In genomic region chr7:101813414-101814019, GRCh38 we compare ENCODE assay signal across 8 cellular contexts. TPM values are rescaled to one million over a fixed set of nuclear protein-coding genes. Genes with fewer than 3 reads are reported as not detected.
A peak's percentile ranks its signal among the peaks of the same experiment; 100 is the strongest.
DNase-seq lines count a peak whose midpoint lies in the region; ATAC-seq and TF ChIP-seq lines count a peak whose summit lies in the region.

No MANE protein-coding gene starts in this region.

- H3K27me3 ChIP-seq in GM23338 (ENCODE audit: insufficient read depth) (peaks cover 18% of the 10 kb centered on the region), Peyer's patch (no peaks in the 10 kb centered on the region), skeletal muscle satellite cell (ENCODE audit: control insufficient read depth, insufficient read depth, low read length) (peaks cover 14% of the 10 kb centered on the region)

- H3K4me3 ChIP-seq in GM23338 = peak overlapping the region; percentile 37
- peak overlapping the region; percentile 68 to 87 (median 71) for H3K4me3 ChIP-seq in Peyer's patch
- peak overlapping the region; percentile 77 for H3K4me3 ChIP-seq in epithelial cell of proximal tubule (ENCODE audit: low read depth, low read length)
- H3K4me3 ChIP-seq in skeletal muscle satellite cell (ENCODE audit: low read length) = no peak overlapping the region

- peaks cover 5% of the 10 kb centered on the region for H4K20me1 ChIP-seq in GM23338 (replicated peaks; ENCODE audit: insufficient read depth)

- H3K36me3 Mint-ChIP-seq in GM23338 (ENCODE audit: low read depth) = no peaks in the 10 kb centered on the region; the same call in 2 of the 3 replicates

- H3K4me1 Mint-ChIP-seq in GM23338 = peaks cover 20% of the 10 kb centered on the region

- H3K9me2 ChIP-seq in GM23338 (ENCODE audit: insufficient read depth) = no peaks in the 10 kb centered on the region

- no peak overlapping the region for H2AFZ ChIP-seq in GM23338

- H3K9me3 ChIP-seq in Peyer's patch (no peaks in the 10 kb centered on the region), skeletal muscle satellite cell (replicated peaks; ENCODE audit: low read length) (no peaks in the 10 kb centered on the region)

- DNase-seq in GM23338 (ENCODE audit: low spot score) (no peak), Peyer's patch (no peak), epithelial cell of proximal tubule (ENCODE audit: low read depth) (no peak), GM10266 (ENCODE audit: extremely low spot score) (no peak), NCI-H2227 (lab: John Stamatoyannopoulos, UW; ENCODE audit: unreplicated experiment) (no peak), OCI-M2 (lab: John Stamatoyannopoulos, UW; ENCODE audit: unreplicated experiment) (no peak)

- H3K36me3 ChIP-seq in GM23338 (ENCODE audit: insufficient read depth) = no peaks in the 10 kb centered on the region
- no peaks in the 10 kb centered on the region for H3K36me3 ChIP-seq in Peyer's patch
- H3K36me3 ChIP-seq in skeletal muscle satellite cell (ENCODE audit: insufficient read depth, low read length) = no peaks in the 10 kb centered on the region

- peaks cover 12% of the 10 kb centered on the region for H3K79me2 ChIP-seq in GM23338 (replicated peaks; ENCODE audit: insufficient read depth)

- peak overlapping the region; percentile 56 for H3K4me3 Mint-ChIP-seq in GM23338

- peaks cover 7% of the 10 kb centered on the region; the same call in 1 of the 2 replicates for H3F3A ChIP-seq in GM23338 (replicated peaks; ENCODE audit: low read depth)

- no peaks in the 10 kb centered on the region; the same call in 2 of the 3 replicates for H3K9me3 Mint-ChIP-seq in GM23338

- peaks cover 10% of the 10 kb centered on the region for H3K27me3 Mint-ChIP-seq in GM23338 (ENCODE audit: insufficient read depth, low read depth, poor library complexity)

- no peak for TF ChIP-seq POLR2A in Peyer's patch (IDR thresholded peaks at IDR 0.05)

- TF ChIP-seq CTCF in GM23338 (conservative IDR thresholded peaks at IDR 0.05; ENCODE audit: low read depth in 2 of 2) (no peak), Peyer's patch (IDR thresholded peaks at IDR 0.05) (no peak), epithelial cell of proximal tubule (conservative IDR thresholded peaks at IDR 0.05; ENCODE audit: low read depth, low read length) (no peak), GM10266 (IDR thresholded peaks at IDR 0.05; ENCODE audit: control insufficient read depth, insufficient read depth, low read depth, missing control alignments) (no peak)

- H3K27ac ChIP-seq in GM23338 (ENCODE audit: low read depth) (no peak overlapping the region), Peyer's patch (peak overlapping the region in 1 of 4 donors; percentile 78)

- ATAC-seq in GM23338 (no peak), HG03432 (IDR thresholded peaks at IDR 0.05; ENCODE audit: unreplicated experiment) (no peak)

- H3K27ac Mint-ChIP-seq in GM23338 = no peak overlapping the region

- H3K4me2 ChIP-seq in GM23338 (peak overlapping the region; percentile 71), skeletal muscle satellite cell (ENCODE audit: low read length) (peak overlapping the region; percentile 98)

- no peak overlapping the region for H3K9ac ChIP-seq in skeletal muscle satellite cell (ENCODE audit: low read depth, low read length)

- peaks cover 16% of the 10 kb centered on the region for H3K4me1 ChIP-seq in GM23338 (ENCODE audit: insufficient read depth)
- peaks cover 0 to 6% (median 0%) of the 10 kb centered on the region in 4 donors for H3K4me1 ChIP-seq in Peyer's patch
- peaks cover 22% of the 10 kb centered on the region for H3K4me1 ChIP-seq in skeletal muscle satellite cell (ENCODE audit: control insufficient read depth, insufficient read depth, low read length)

TF ChIP-seq in GM23338, 12 proteins besides CTCF, POLR2A, EP300 and RAD21:
- TF ChIP-seq POLR2AphosphoS5 (IDR thresholded peaks at IDR 0.05; ENCODE audit: low read depth) (no peak), NANOG (IDR thresholded peaks at IDR 0.05; ENCODE audit: borderline replicate concordance) (no peak)

RNA-seq across cellular contexts. Expression of gene CUX1, which starts 3.9 kb away (rescaled TPM):
- 41.4 and 64.0 TPM in 2 replicates for total RNA-seq in GM23338 (2014; rRNA removed; shearing (Covaris generic))
- polyA plus RNA-seq in GM23338 (2016; fragmentation: Nextera tagmentation; extraction: Ambion mirVana) = 40.1 and 49.9 TPM in 2 replicates
- total RNA-seq in Peyer's patch (100 to 1,000 TPM in 3 of 4 donors, 10 to 100 TPM in 1; 64.1 to 142 (median 111) TPM), epithelial cell of proximal tubule (24.6 and 37.3 TPM in 2 replicates)
- 21.8 and 22.3 TPM in 2 replicates for total RNA-seq in skeletal muscle satellite cell (2012; rRNA removed)
